12 cellular contexts compared by ENCODE assay signal in the genomic region with DNA sequence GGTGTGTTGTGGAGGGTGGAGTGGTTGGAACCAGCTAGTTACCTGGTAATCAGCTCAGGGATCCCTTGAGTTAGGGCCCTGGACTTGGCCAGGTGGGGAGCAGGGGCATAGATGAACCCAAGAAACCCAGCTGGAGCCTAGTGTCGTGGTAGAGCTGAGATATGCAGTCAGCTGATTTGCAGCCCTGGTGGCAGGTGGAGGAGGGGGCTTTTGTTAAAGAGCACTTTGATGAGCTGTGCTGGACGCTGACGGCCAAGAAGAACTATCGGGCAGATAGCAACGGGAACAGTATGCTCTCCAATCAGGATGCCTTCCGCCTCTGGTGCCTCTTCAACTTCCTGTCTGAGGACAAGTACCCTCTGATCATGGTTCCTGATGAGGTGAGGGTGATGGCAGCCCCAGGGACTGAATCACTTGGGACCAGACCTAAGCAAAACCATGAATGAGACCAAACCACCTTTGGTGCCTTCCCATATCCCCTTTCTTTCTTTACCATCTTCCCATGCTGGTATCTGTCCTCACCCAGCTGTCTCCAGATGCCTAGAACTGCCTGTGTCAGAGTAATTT. TPM values are rescaled to one million over a fixed set of nuclear protein-coding genes. Genes with fewer than 3 reads are reported as not detected.
DNase-seq lines count a peak whose midpoint lies in the region; ATAC-seq, FAIRE-seq and TF ChIP-seq lines count a peak whose summit lies in the region.
"Had no signal": no experiment of that assay in that cellular context is flagged by ENCODE, and none has a peak within 500 bp of the region (broad histone marks: within the 10 kb centered on the region; RNA-seq: fewer than 3 reads in every experiment).

No MANE protein-coding gene starts in this region.

- TF ChIP-seq POLR2A in GM12878 (IDR thresholded peaks at IDR 0.05; ENCODE audit: low read depth, low read length): no peak; the same call in 1 of the 2 replicates

- FAIRE-seq in GM12878 (lab: Jason Lieb, UNC): no peak
- FAIRE-seq: A549, colon, TTC549 had no signal

- no peak overlapping the region for H3K4me2 ChIP-seq in OCI-LY1 (ENCODE audit: low read length)
- no peak overlapping the region for H3K4me2 ChIP-seq in GM12878 (ENCODE audit: control insufficient read depth, insufficient read depth)
- H3K4me2 ChIP-seq: A549 had no signal

- no peak overlapping the region for H3K4me3 ChIP-seq in OCI-LY1 (ENCODE audit: low read depth, low read length, poor library complexity, severe bottlenecking)
- no peak overlapping the region for H3K4me3 ChIP-seq in GM12878
- H3K4me3 ChIP-seq: A549 had no signal

- TF ChIP-seq CTCF in OCI-LY1 (IDR thresholded peaks at IDR 0.05; ENCODE audit: low read length) (no peak), GM12878 (IDR thresholded peaks at IDR 0.05 in 2 of 3, conservative IDR thresholded peaks at IDR 0.05 in 1 of 3; ENCODE audit: control insufficient read depth in 2 of 3, extremely low read depth in 1 of 3, insufficient read depth in 1 of 3, low read depth in 3 of 3, low read length in 3 of 3) (no peak)

- H3K79me2 ChIP-seq in OCI-LY1 (ENCODE audit: insufficient read depth, low read length) (no peaks in the 10 kb centered on the region), GM12878 (ENCODE audit: control insufficient read depth, insufficient read depth, low read length) (peaks cover 3% of the 10 kb centered on the region; the same call in 1 of the 2 replicates)

- H3K9ac ChIP-seq in OCI-LY1 (ENCODE audit: low read length): no peak overlapping the region
- no peak overlapping the region for H3K9ac ChIP-seq in GM12878 (ENCODE audit: control insufficient read depth, insufficient read depth, low read length)

- no peaks in the 10 kb centered on the region for H3K9me3 ChIP-seq in OCI-LY1 (ENCODE audit: low read length)
- H3K9me3 ChIP-seq in GM12878 (replicated peaks; ENCODE audit: control insufficient read depth, insufficient read depth, low read length): no peaks in the 10 kb centered on the region
- H3K9me3 ChIP-seq: A549 had no signal

- ATAC-seq in GM12878 (no peak; the same call in 2 of the 3 replicates), GM21447 (IDR thresholded peaks at IDR 0.05; ENCODE audit: unreplicated experiment) (no peak)
- ATAC-seq: A549 had no signal

- SMC1A ChIA-PET in GM12878 (lab: Charles Lee; ENCODE audit: uncharacterized antibody, unreplicated experiment): interaction anchor here (1.6 kb wide), 1 partner anchor 140 kb away, joined by 5 read pairs; no protein-coding TSS in a partner anchor

- peak overlapping the region; percentile 74 for H3K4me3 Mint-ChIP-seq in activated CD4-positive, alpha-beta T cell treated with anti-CD3 and anti-CD28 coated beads, Interleukin-2, amount 10 ng/mL, durations not matched to agents 24 days and 14 days

- intact Hi-C loops in activated CD4-positive, alpha-beta T cell treated with anti-CD3 and anti-CD28 coated beads, Interleukin-2, amount 10 ng/mL, durations not matched to agents 24 days and 14 days (cut with micrococcal nuclease): loop anchor here (1.0 to 2.0 kb wide), 2 partner anchors 11 to 16 kb away; no protein-coding TSS in a partner anchor
- intact Hi-C loops in GM12878 (cut with micrococcal nuclease; ENCODE audit: unreplicated experiment) (no loop called here), posterior vena cava (cut with DNase I) (no loop called here)

- no peaks in the 10 kb centered on the region for H3F3A ChIP-seq in OCI-LY1 (ENCODE audit: insufficient read depth, low read length)

- POLR2A ChIA-PET in GM12878 (lab: Charles Lee): interaction anchor here (0.5 to 2.2 kb wide), 5 partner anchors 9 to 163 kb away, joined by 3 to 7 read pairs (median 3); partner anchors contain the start of gene DEF6

- peaks cover 67% of the 10 kb centered on the region for H3K36me3 Mint-ChIP-seq in activated CD4-positive, alpha-beta T cell treated with anti-CD3 and anti-CD28 coated beads, Interleukin-2, amount 10 ng/mL, durations not matched to agents 24 days and 14 days (ENCODE audit: low read depth)

- no TSS peak for BruUV-seq in GM12878 (replicated peaks; lab: Mats Ljungman, UMichigan)

- RAD21 ChIA-PET in GM12878 (lab: Charles Lee; ENCODE audit: unreplicated experiment): interaction anchor here (0.6 to 1.7 kb wide), 4 partner anchors 7 to 1454 kb away, joined by 3 to 4 read pairs (median 3); no protein-coding TSS in a partner anchor

- H3K27me3 ChIP-seq in OCI-LY1 (ENCODE audit: insufficient read depth, low read length) (no peaks in the 10 kb centered on the region), GM12878 (replicated peaks in 1 of 2; ENCODE audit: control insufficient read depth in 2 of 2, insufficient read depth in 2 of 2, low read length in 1 of 2) (no peaks in the 10 kb centered on the region)

- in situ Hi-C loops in GM12878 (cut with MboI): no loop called here

- peak overlapping the region; percentile 90 for H3K27ac Mint-ChIP-seq in activated CD4-positive, alpha-beta T cell treated with anti-CD3 and anti-CD28 coated beads, Interleukin-2, amount 10 ng/mL, durations not matched to agents 24 days and 14 days

- TF ChIP-seq EP300 in GM12878 (IDR thresholded peaks at IDR 0.05; ENCODE audit: borderline replicate concordance in 1 of 2, control insufficient read depth in 1 of 2, low read depth in 2 of 2, low read length in 2 of 2): no peak

- 59% methylated on average over 6 of the region's 6 CpGs for WGBS in GM12878 (ENCODE audit: insufficient coverage, insufficient replicate concordance, low lambda C conversion rate, missing lambda C conversion rate)

- H3K27me3 Mint-ChIP-seq in activated CD4-positive, alpha-beta T cell treated with anti-CD3 and anti-CD28 coated beads, Interleukin-2, amount 10 ng/mL, durations not matched to agents 24 days and 14 days: no peaks in the 10 kb centered on the region

- H3K27ac ChIP-seq in OCI-LY1 (ENCODE audit: low read depth, low read length, poor library complexity, severe bottlenecking): peak overlapping the region; percentile 49
- peak overlapping the region; percentile 23; the same call in 1 of the 2 replicates for H3K27ac ChIP-seq in GM12878 (ENCODE audit: control insufficient read depth, insufficient read depth)
- H3K27ac ChIP-seq: A549 had no signal

- H2AFZ ChIP-seq in OCI-LY1 (ENCODE audit: low read length): no peak overlapping the region
- no peak overlapping the region for H2AFZ ChIP-seq in GM12878 (ENCODE audit: control insufficient read depth, low read depth, low read length)

- peaks cover 73% of the 10 kb centered on the region for H3K4me1 Mint-ChIP-seq in activated CD4-positive, alpha-beta T cell treated with anti-CD3 and anti-CD28 coated beads, Interleukin-2, amount 10 ng/mL, durations not matched to agents 24 days and 14 days

- H3K9me3 Mint-ChIP-seq in activated CD4-positive, alpha-beta T cell treated with anti-CD3 and anti-CD28 coated beads, Interleukin-2, amount 10 ng/mL, durations not matched to agents 24 days and 14 days: no peaks in the 10 kb centered on the region

- DNase-seq in activated CD4-positive, alpha-beta T cell treated with anti-CD3 and anti-CD28 coated beads, Interleukin-2, amount 10 ng/mL, durations not matched to agents 24 days and 14 days: peak; percentile 73
- DNase-seq in activated CD4-positive, alpha-beta T cell treated with anti-CD3 and anti-CD28 coated beads for 4 hours: no peak
- DNase-seq in GM12878 (ENCODE audit: low read depth, low spot score): no peak
- peak; percentile 47 for DNase-seq in posterior vena cava (ENCODE audit: low spot score)
- no peak for DNase-seq in NCI-H128 (lab: John Stamatoyannopoulos, UW; ENCODE audit: unreplicated experiment)
- no peak for DNase-seq in NCI-H146 treated with DMSO at 0.1 percent for 48 hours (lab: John Stamatoyannopoulos, UW; ENCODE audit: unreplicated experiment)
- DNase-seq: NCI-H524 had no signal

- no peak for TF ChIP-seq RAD21 in GM12878 (IDR thresholded peaks at IDR 0.05; ENCODE audit: insufficient read depth, low read depth, low read length)

- H3K36me3 ChIP-seq in OCI-LY1 (ENCODE audit: insufficient read depth, low read length) (no peaks in the 10 kb centered on the region), GM12878 (ENCODE audit: control insufficient read depth in 2 of 2, insufficient read depth in 2 of 2, low read length in 1 of 2) (peaks cover 2 to 9% of the 10 kb centered on the region in 2 experiments; a peak in 2 of 4 replicates)

- H4K20me1 ChIP-seq in OCI-LY1 (ENCODE audit: insufficient read depth, low read length): no peaks in the 10 kb centered on the region
- H4K20me1 ChIP-seq in GM12878 (ENCODE audit: control insufficient read depth, insufficient read depth): no peaks in the 10 kb centered on the region

- no peaks in the 10 kb centered on the region for H3K9me2 ChIP-seq in OCI-LY1 (ENCODE audit: low read depth, low read length)

- H3K4me1 ChIP-seq in OCI-LY1 (ENCODE audit: insufficient read depth, low read length, severe bottlenecking): peaks cover 17% of the 10 kb centered on the region
- H3K4me1 ChIP-seq in GM12878 (ENCODE audit: control insufficient read depth, insufficient read depth, low read length): peaks cover 19% of the 10 kb centered on the region
- H3K4me1 ChIP-seq: A549 had no signal

- CTCF ChIA-PET in GM12878 (lab: Yijun Ruan, JAX): interaction anchor here (0.7 to 1.7 kb wide), 5 partner anchors 12 to 155 kb away, joined by 3 to 7 read pairs (median 3); no protein-coding TSS in a partner anchor

RNA-seq across cellular contexts. Expression of gene DEF6, which starts 12.7 kb away (rescaled TPM):
- total RNA-seq in activated CD4-positive, alpha-beta T cell treated with anti-CD3 and anti-CD28 coated beads, Interleukin-2, amount 10 ng/mL, durations not matched to agents 24 days and 14 days: 103 and 113 TPM in 2 replicates
- total RNA-seq in GM12878 (2013; cell fraction: nucleolus; rRNA removed): 29.5 and 31.1 TPM in 2 replicates
- 51.1 and 55.3 TPM in 2 replicates for total RNA-seq in GM12878 (2014; rRNA removed)
- total RNA-seq in GM12878 (2014; rRNA removed; fragmentation: Illumina TruSeq; extraction: Trizol): 26.9 and 29.3 TPM in 2 replicates
- total RNA-seq in GM12878 (2021): 58.1 and 66.3 TPM in 2 replicates
- 14.7 TPM for polyA plus RNA-seq in GM12878 (2011; ENCODE audit: low read depth)
- polyA plus RNA-seq in GM12878 (2011; rRNA removed): 26.1 and 42.3 TPM in 2 replicates
- 52.1 and 69.4 TPM in 2 replicates for polyA plus RNA-seq in GM12878 (2011; cell fraction: cytosol; rRNA removed)
- polyA plus RNA-seq in GM12878 (2011; cell fraction: nucleus; rRNA removed): 108 and 140 TPM in 2 replicates
- polyA plus RNA-seq in GM12878 (2012): 35.5 and 37.3 TPM in 2 replicates
- 9.3 and 21.6 TPM in 2 replicates for polyA plus RNA-seq in GM12878 (2014; fragmentation: Illumina TruSeq; extraction: Trizol)
- 1 to 10 TPM; 3.3 to 5.1 TPM for polyA plus RNA-seq in GM12878 (2014; fragmentation: Nextera tagmentation; extraction: Ambion mirVana)
- polyA plus RNA-seq in GM12878 (2014; rRNA removed): 59.8 and 72.1 TPM in 2 replicates
- polyA plus RNA-seq in GM12878 (2016; fragmentation: Nextera tagmentation; extraction: Ambion mirVana): 10 to 100 TPM; 59.9 to 69.5 TPM
- polyA minus RNA-seq in GM12878 (2011; rRNA and poly(A)+ RNA removed): 34.4 and 55.3 TPM in 2 replicates
- 20.3 and 20.8 TPM in 2 replicates for polyA minus RNA-seq in GM12878 (2011; cell fraction: cytosol; rRNA and poly(A)+ RNA removed)
- 24.4 and 32.3 TPM in 2 replicates for polyA minus RNA-seq in GM12878 (2011; cell fraction: nucleus; rRNA and poly(A)+ RNA removed)
- 1 to 10 TPM; 5.5 to 6.0 TPM for total RNA-seq in posterior vena cava

RNA-seq across cellular contexts. Expression of gene PPARD, which starts 32.0 kb away (rescaled TPM):
- 19.0 TPM in 2 replicates for total RNA-seq in activated CD4-positive, alpha-beta T cell treated with anti-CD3 and anti-CD28 coated beads, Interleukin-2, amount 10 ng/mL, durations not matched to agents 24 days and 14 days
- 6.0 and 6.6 TPM in 2 replicates for total RNA-seq in GM12878 (2013; cell fraction: nucleolus; rRNA removed)
- total RNA-seq in GM12878 (2014; rRNA removed) (4.5 and 4.9 TPM in 2 replicates), GM12878 (2014; rRNA removed; fragmentation: Illumina TruSeq; extraction: Trizol) (2.8 and 3.2 TPM in 2 replicates), GM12878 (2021) (12.2 and 12.3 TPM in 2 replicates), posterior vena cava (10 to 100 TPM; 16.3 to 19.8 TPM)
- 3.6 TPM for polyA plus RNA-seq in GM12878 (2011; ENCODE audit: low read depth)
- polyA plus RNA-seq in GM12878 (2011; rRNA removed) (3.3 and 5.7 TPM in 2 replicates), GM12878 (2014; fragmentation: Illumina TruSeq; extraction: Trizol) (3.1 and 7.9 TPM in 2 replicates), GM12878 (2014; fragmentation: Nextera tagmentation; extraction: Ambion mirVana) (under 1 TPM; 0.05 to 0.38 TPM), GM12878 (2014; rRNA removed) (12.6 and 14.5 TPM in 2 replicates), GM12878 (2016; fragmentation: Nextera tagmentation; extraction: Ambion mirVana) (1 to 10 TPM; 7.7 to 8.6 TPM)
- polyA plus RNA-seq in GM12878 (2011; cell fraction: cytosol; rRNA removed): 7.8 and 10.6 TPM in 2 replicates
- 15.9 and 17.3 TPM in 2 replicates for polyA plus RNA-seq in GM12878 (2011; cell fraction: nucleus; rRNA removed)
- 6.9 and 8.9 TPM in 2 replicates for polyA plus RNA-seq in GM12878 (2012)
- polyA minus RNA-seq in GM12878 (2011; rRNA and poly(A)+ RNA removed): 4.5 and 7.5 TPM in 2 replicates
- 3.2 and 3.7 TPM in 2 replicates for polyA minus RNA-seq in GM12878 (2011; cell fraction: cytosol; rRNA and poly(A)+ RNA removed)
- polyA minus RNA-seq in GM12878 (2011; cell fraction: nucleus; rRNA and poly(A)+ RNA removed): 2.3 and 3.5 TPM in 2 replicates

RNA-seq across cellular contexts. Expression of gene ZNF76, which starts 50.8 kb away (rescaled TPM):
- total RNA-seq in activated CD4-positive, alpha-beta T cell treated with anti-CD3 and anti-CD28 coated beads, Interleukin-2, amount 10 ng/mL, durations not matched to agents 24 days and 14 days: 31.0 and 31.4 TPM in 2 replicates
- 66.2 and 84.5 TPM in 2 replicates for total RNA-seq in GM12878 (2013; cell fraction: nucleolus; rRNA removed)
- total RNA-seq in GM12878 (2014; rRNA removed): 23.1 and 29.5 TPM in 2 replicates
- 12.4 and 13.5 TPM in 2 replicates for total RNA-seq in GM12878 (2014; rRNA removed; fragmentation: Illumina TruSeq; extraction: Trizol)
- 29.3 and 35.8 TPM in 2 replicates for total RNA-seq in GM12878 (2021)
- 12.0 TPM for polyA plus RNA-seq in GM12878 (2011; ENCODE audit: low read depth)
- 16.1 and 25.9 TPM in 2 replicates for polyA plus RNA-seq in GM12878 (2011; rRNA removed)
- polyA plus RNA-seq in GM12878 (2011; cell fraction: cytosol; rRNA removed): 21.1 and 27.7 TPM in 2 replicates
- 166 and 175 TPM in 2 replicates for polyA plus RNA-seq in GM12878 (2011; cell fraction: nucleus; rRNA removed)
- 25.4 and 32.4 TPM in 2 replicates for polyA plus RNA-seq in GM12878 (2012)
- 19.9 and 23.5 TPM in 2 replicates for polyA plus RNA-seq in GM12878 (2014; fragmentation: Illumina TruSeq; extraction: Trizol)
- 1 to 10 TPM; 2.8 to 3.1 TPM for polyA plus RNA-seq in GM12878 (2014; fragmentation: Nextera tagmentation; extraction: Ambion mirVana)
- 40.5 and 41.0 TPM in 2 replicates for polyA plus RNA-seq in GM12878 (2014; rRNA removed)
- polyA plus RNA-seq in GM12878 (2016; fragmentation: Nextera tagmentation; extraction: Ambion mirVana): 10 to 100 TPM; 23.7 to 25.8 TPM
- 37.5 and 38.8 TPM in 2 replicates for polyA minus RNA-seq in GM12878 (2011; rRNA and poly(A)+ RNA removed)
- 6.4 and 6.7 TPM in 2 replicates for polyA minus RNA-seq in GM12878 (2011; cell fraction: cytosol; rRNA and poly(A)+ RNA removed)
- 23.8 and 29.1 TPM in 2 replicates for polyA minus RNA-seq in GM12878 (2011; cell fraction: nucleus; rRNA and poly(A)+ RNA removed)
- 10 to 100 TPM; 23.1 to 29.6 TPM for total RNA-seq in posterior vena cava

Comparison
In these comparisons a context has a peak if more than half of its experiments do, and no peak if none do; other contexts are left out.
1. DNase-seq: peak in activated CD4-positive, alpha-beta T cell treated with anti-CD3 and anti-CD28 coated beads, Interleukin-2, amount 10 ng/mL, durations not matched to agents 24 days and 14 days (single experiment) and posterior vena cava (single experiment); none in activated CD4-positive, alpha-beta T cell treated with anti-CD3 and anti-CD28 coated beads for 4 hours (0 of 2), GM12878 (single experiment), NCI-H128 (single experiment) and NCI-H146 treated with DMSO at 0.1 percent for 48 hours (single experiment).